29 cellular contexts compared by ENCODE assay signal in genomic region chr4:77148081-77148480, GRCh38. TPM values are rescaled to one million over a fixed set of nuclear protein-coding genes. Genes with fewer than 3 reads are reported as not detected.
DNase-seq lines count a peak whose midpoint lies in the region; ATAC-seq and TF ChIP-seq lines count a peak whose summit lies in the region.
"Had no signal": no experiment of that assay in that cellular context is flagged by ENCODE, and none has a peak within 500 bp of the region (broad histone marks: within the 10 kb centered on the region; RNA-seq: fewer than 3 reads in every experiment).

No MANE protein-coding gene starts in this region.

- no peak for ATAC-seq in CD4-positive, CD25-positive, alpha-beta regulatory T cell (ENCODE audit: low read depth in 2 of 2)
- ATAC-seq in naive thymus-derived CD4-positive, alpha-beta T cell, result peak; percentile 20
- ATAC-seq in GM19463 (IDR thresholded peaks at IDR 0.05; ENCODE audit: unreplicated experiment) (no peak), HG02678 (IDR thresholded peaks at IDR 0.05; ENCODE audit: unreplicated experiment) (no peak)
- ATAC-seq: CD8-positive, alpha-beta T cell; gastroesophageal sphincter; upper lobe of right lung had no signal

- H3K9me3 Mint-ChIP-seq in CD4-positive, CD25-positive, alpha-beta regulatory T cell, result peaks cover 0 to 1% (median 0%) of the 10 kb centered on the region in 7 donors
- no peaks in the 10 kb centered on the region for H3K9me3 Mint-ChIP-seq in naive thymus-derived CD4-positive, alpha-beta T cell
- H3K9me3 Mint-ChIP-seq: activated CD4-positive, alpha-beta memory T cell treated with anti-CD3 and anti-CD28 coated beads, Interleukin-2, amount 10 ng/mL, durations not matched to agents 7 days and 5 days; activated naive CD4-positive, alpha-beta T cell treated with anti-CD3 and anti-CD28 coated beads, Interleukin-2, amount 10 ng/mL, durations not matched to agents 7 days and 5 days; CD8-positive, alpha-beta T cell; H9; immature natural killer cell had no signal

- H3K27ac ChIP-seq in CD4-positive, CD25-positive, alpha-beta regulatory T cell (ENCODE audit: insufficient read depth, low read length, poor library complexity, severe bottlenecking), result no peak overlapping the region
- H3K27ac ChIP-seq in VCaP, result peak overlapping the region; percentile 99
- no peak overlapping the region for H3K27ac ChIP-seq in naive thymus-derived CD4-positive, alpha-beta T cell (ENCODE audit: low read depth, low read length)
- H3K27ac ChIP-seq: dorsolateral prefrontal cortex, gastroesophageal sphincter, pancreas, upper lobe of right lung had no signal

- CTCF ChIA-PET in naive thymus-derived CD4-positive, alpha-beta T cell (lab: Charles Lee), result interaction anchor here (0.6 kb wide), 1 partner anchor 55 kb away, joined by 3 read pairs; no protein-coding TSS in a partner anchor

- no peak for TF ChIP-seq CTCF in VCaP (conservative IDR thresholded peaks at IDR 0.05)

- peaks cover 21 to 58% (median 38%) of the 10 kb centered on the region in 4 donors for H3K4me1 Mint-ChIP-seq in CD4-positive, CD25-positive, alpha-beta regulatory T cell
- peaks cover 11 to 24% (median 19%) of the 10 kb centered on the region in 7 donors for H3K4me1 Mint-ChIP-seq in naive thymus-derived CD4-positive, alpha-beta T cell

- POLR2A ChIA-PET in naive thymus-derived CD4-positive, alpha-beta T cell (lab: Charles Lee), result interaction anchor here (1.0 kb wide), 1 partner anchor 8 kb away, joined by 3 read pairs; no protein-coding TSS in a partner anchor

- no peaks in the 10 kb centered on the region for H3K36me3 Mint-ChIP-seq in CD4-positive, CD25-positive, alpha-beta regulatory T cell
- no peaks in the 10 kb centered on the region for H3K36me3 Mint-ChIP-seq in naive thymus-derived CD4-positive, alpha-beta T cell
- H3K36me3 Mint-ChIP-seq: activated naive CD4-positive, alpha-beta T cell treated with anti-CD3 and anti-CD28 coated beads, Interleukin-2, amount 10 ng/mL, durations not matched to agents 7 days and 5 days; brain; CD8-positive, alpha-beta T cell; immature natural killer cell had no signal

- no peak overlapping the region for H3K4me3 ChIP-seq in CD4-positive, CD25-positive, alpha-beta regulatory T cell (ENCODE audit: low read depth, low read length)
- H3K4me3 ChIP-seq in naive thymus-derived CD4-positive, alpha-beta T cell (ENCODE audit: low read length), result no peak overlapping the region
- H3K4me3 ChIP-seq: dorsolateral prefrontal cortex, gastroesophageal sphincter, K562, pancreas, upper lobe of right lung had no signal

- H3K27me3 Mint-ChIP-seq in CD4-positive, CD25-positive, alpha-beta regulatory T cell, result no peaks in the 10 kb centered on the region
- peaks cover 0 to 2% (median 0%) of the 10 kb centered on the region in 5 donors for H3K27me3 Mint-ChIP-seq in naive thymus-derived CD4-positive, alpha-beta T cell
- H3K27me3 Mint-ChIP-seq: activated CD4-positive, alpha-beta memory T cell treated with anti-CD3 and anti-CD28 coated beads, Interleukin-2, amount 10 ng/mL, durations not matched to agents 7 days and 5 days; brain had no signal

- peaks cover 38% of the 10 kb centered on the region for H3K4me1 ChIP-seq in CD4-positive, CD25-positive, alpha-beta regulatory T cell (ENCODE audit: control insufficient read depth, insufficient read depth, low read length, poor library complexity, severe bottlenecking)
- H3K4me1 ChIP-seq in naive thymus-derived CD4-positive, alpha-beta T cell (ENCODE audit: control insufficient read depth in 2 of 2, insufficient read depth in 2 of 2, low read length in 2 of 2), result peaks cover 0 to 7% of the 10 kb centered on the region in 2 donors
- H3K4me1 ChIP-seq: gastroesophageal sphincter, upper lobe of right lung had no signal

- no peak overlapping the region for H3K4me3 Mint-ChIP-seq in CD4-positive, CD25-positive, alpha-beta regulatory T cell
- no peak overlapping the region for H3K4me3 Mint-ChIP-seq in naive thymus-derived CD4-positive, alpha-beta T cell
- H3K4me3 Mint-ChIP-seq: activated CD4-positive, alpha-beta memory T cell treated with anti-CD3 and anti-CD28 coated beads, Interleukin-2, amount 10 ng/mL, durations not matched to agents 7 days and 5 days; activated naive CD4-positive, alpha-beta T cell treated with anti-CD3 and anti-CD28 coated beads, Interleukin-2, amount 10 ng/mL, durations not matched to agents 7 days and 5 days; brain; CD8-positive, alpha-beta T cell; H9; immature natural killer cell had no signal

- peak overlapping the region in 2 of 3 donors; percentile 20 to 85 for H3K27ac Mint-ChIP-seq in CD4-positive, CD25-positive, alpha-beta regulatory T cell
- H3K27ac Mint-ChIP-seq in naive thymus-derived CD4-positive, alpha-beta T cell, result no peak overlapping the region
- H3K27ac Mint-ChIP-seq: activated CD4-positive, alpha-beta memory T cell treated with anti-CD3 and anti-CD28 coated beads, Interleukin-2, amount 10 ng/mL, durations not matched to agents 7 days and 5 days; activated naive CD4-positive, alpha-beta T cell treated with anti-CD3 and anti-CD28 coated beads, Interleukin-2, amount 10 ng/mL, durations not matched to agents 7 days and 5 days; CD8-positive, alpha-beta T cell; immature natural killer cell had no signal

- H3K27me3 ChIP-seq in CD4-positive, CD25-positive, alpha-beta regulatory T cell (ENCODE audit: control insufficient read depth, insufficient read depth, low read length), result no peaks in the 10 kb centered on the region
- no peaks in the 10 kb centered on the region for H3K27me3 ChIP-seq in naive thymus-derived CD4-positive, alpha-beta T cell (ENCODE audit: control insufficient read depth in 2 of 2, insufficient read depth in 2 of 2, low read length in 2 of 2)
- H3K27me3 ChIP-seq: dorsolateral prefrontal cortex, gastroesophageal sphincter, pancreas, upper lobe of right lung had no signal

- intact Hi-C loops in naive thymus-derived CD4-positive, alpha-beta T cell (cut with micrococcal nuclease), result no loop called here

- no peak for DNase-seq in CD4-positive, CD25-positive, alpha-beta regulatory T cell
- DNase-seq in MV-4-11 (lab: John Stamatoyannopoulos, UW) (peak; percentile 37), NCI-H2196 (lab: John Stamatoyannopoulos, UW; ENCODE audit: unreplicated experiment) (no peak), NCI-H526 (lab: John Stamatoyannopoulos, UW) (no peak)
- no peak for DNase-seq in naive thymus-derived CD4-positive, alpha-beta T cell
- DNase-seq: activated CD4-positive, alpha-beta memory T cell treated with anti-CD3 and anti-CD28 coated beads, Interleukin-2, amount 10 ng/mL, durations not matched to agents 7 days and 5 days; activated CD4-positive, alpha-beta T cell treated with anti-CD3 and anti-CD28 coated beads for 1 hour; activated CD8-positive, alpha-beta memory T cell treated with anti-CD3 and anti-CD28 coated beads, Interleukin-2, amount 50 U/mL, for 4 hours; activated naive CD4-positive, alpha-beta T cell treated with anti-CD3 and anti-CD28 coated beads, Interleukin-2, amount 10 ng/mL, durations not matched to agents 7 days and 5 days; amniotic stem cell; CD8-positive, alpha-beta T cell; dorsolateral prefrontal cortex; EL; H9; hypothalamus; immature natural killer cell; MM.1S; NCI-H1436; NCI-H345; pancreas; retina; stimulated activated naive CD4-positive, alpha-beta T cell; upper lobe of right lung had no signal

- no peaks in the 10 kb centered on the region for H3K36me3 ChIP-seq in CD4-positive, CD25-positive, alpha-beta regulatory T cell (ENCODE audit: control insufficient read depth, insufficient read depth, low read length)
- H3K36me3 ChIP-seq in naive thymus-derived CD4-positive, alpha-beta T cell (ENCODE audit: control insufficient read depth in 2 of 3, insufficient read depth in 3 of 3, low read length in 3 of 3), result no peaks in the 10 kb centered on the region
- H3K36me3 ChIP-seq: gastroesophageal sphincter, pancreas, upper lobe of right lung had no signal

- H3K9me3 ChIP-seq in CD4-positive, CD25-positive, alpha-beta regulatory T cell (ENCODE audit: control insufficient read depth in 2 of 2, low read length in 2 of 2), result no peaks in the 10 kb centered on the region
- no peaks in the 10 kb centered on the region for H3K9me3 ChIP-seq in naive thymus-derived CD4-positive, alpha-beta T cell (ENCODE audit: control insufficient read depth in 2 of 3, low read length in 3 of 3)
- H3K9me3 ChIP-seq: gastroesophageal sphincter, pancreas, upper lobe of right lung had no signal

RNA-seq across cellular contexts. Expression of gene CCNG2, which starts 8.9 kb away (rescaled TPM):
- 80.6 TPM for total RNA-seq in CD4-positive, CD25-positive, alpha-beta regulatory T cell
- 10 to 100 TPM; 35.0 to 45.0 (median 38.7) TPM for polyA plus RNA-seq in CD4-positive, CD25-positive, alpha-beta regulatory T cell
- 10 to 100 TPM; 23.6 to 36.7 (median 30.4) TPM for total RNA-seq in naive thymus-derived CD4-positive, alpha-beta T cell
- 10 to 100 TPM in 1 of 2 donors, 1 to 10 TPM in 1; 8.5 to 13.7 TPM for polyA plus RNA-seq in naive thymus-derived CD4-positive, alpha-beta T cell

Comparison
In these comparisons a context has a peak if more than half of its experiments do, and no peak if none do; other contexts are left out.
1. H3K27ac Mint-ChIP-seq: peak in CD4-positive, CD25-positive, alpha-beta regulatory T cell (2 of 3); none in naive thymus-derived CD4-positive, alpha-beta T cell (0 of 9).